In the genomic region with DNA sequence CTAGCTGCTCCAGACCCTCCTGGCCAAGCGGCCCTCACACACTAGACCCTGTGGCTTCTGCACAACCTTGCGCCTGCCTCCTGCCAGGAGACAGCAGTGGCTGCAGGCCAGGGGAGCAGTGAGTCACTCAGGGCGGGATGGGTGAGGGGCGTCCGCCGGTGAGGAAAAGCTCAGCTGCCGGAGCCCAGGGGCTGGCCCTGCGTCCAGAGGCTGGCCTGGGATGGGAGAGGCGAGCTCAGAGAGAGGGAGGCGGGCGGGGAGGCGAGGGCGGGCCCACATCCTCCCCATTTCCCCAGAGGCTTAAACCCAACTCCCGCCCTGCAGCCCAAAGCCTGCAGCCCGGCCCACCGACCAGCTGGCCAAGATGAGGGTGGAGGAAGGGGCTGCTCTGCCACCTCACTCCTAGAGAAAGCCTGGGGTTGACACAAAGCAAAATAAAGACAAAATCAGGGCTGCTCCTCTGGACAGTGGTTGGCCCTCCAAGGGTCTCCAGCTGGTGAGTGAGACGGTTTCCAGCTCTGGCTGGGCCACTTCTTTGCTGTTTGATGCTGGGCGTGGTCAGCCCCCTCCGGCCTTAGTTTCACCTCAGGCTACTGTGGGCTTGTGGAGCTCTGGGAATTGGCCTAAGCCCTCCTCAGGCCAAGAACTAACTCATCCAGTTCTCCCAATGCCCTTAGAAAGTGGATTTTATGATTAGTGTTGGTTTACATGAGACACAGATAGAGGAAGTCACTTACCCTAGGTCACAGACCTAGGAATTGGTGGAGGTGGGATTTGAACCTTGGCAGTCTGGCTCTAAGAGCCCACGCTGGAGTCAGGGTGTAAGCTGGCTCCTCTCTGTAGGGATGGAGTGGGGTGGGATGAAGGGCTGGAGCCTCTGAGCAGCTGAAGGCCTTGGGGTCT, we compare ENCODE assay signal across 1 cellular context.
TF ChIP-seq lines count a peak whose summit lies in the region.

No MANE protein-coding gene starts in this region.

TF ChIP-seq in endothelial cell of umbilical vein, 7 proteins besides CTCF, POLR2A, EP300 and RAD21:
- no peak for TF ChIP-seq GATA2 (IDR thresholded peaks at IDR 0.05; ENCODE audit: insufficient read depth, insufficient read length, low read depth, low read length)
- TF ChIP-seq FOS (IDR thresholded peaks at IDR 0.05; ENCODE audit: borderline replicate concordance, insufficient read depth, low read length), result peak; percentile 22
